ENCODE assay signal across 1 cellular context in genomic region chr9:131125288-131126058, GRCh38.
TF ChIP-seq lines count a peak whose summit lies in the region.

TSS of gene NUP214 (plus strand) at chr9:131125586. CDS start at chr9:131125705, 119 bp downstream.

TF ChIP-seq in HepG2, 621 proteins besides CTCF, POLR2A, EP300 and RAD21 (continued from another document and continues in another):
- TF ChIP-seq ZNF609 (CRISPR knock-in tag; IDR thresholded peaks at IDR 0.05; ENCODE audit: borderline replicate concordance) = no peak
- peak; percentile 79; the same call in 1 of the 2 replicates for TF ChIP-seq HNRNPL (IDR thresholded peaks at IDR 0.05; ENCODE audit: low read depth, low read length)
- no peak for TF ChIP-seq RBM22 (optimal IDR thresholded peaks at IDR 0.05; ENCODE audit: low read length)
- TF ChIP-seq CC2D1A (CRISPR knock-in tag; IDR thresholded peaks at IDR 0.05) = no peak
- TF ChIP-seq LRRFIP1 (CRISPR knock-in tag; conservative IDR thresholded peaks at IDR 0.05) = no peak
- TF ChIP-seq TMF1 (CRISPR knock-in tag; IDR thresholded peaks at IDR 0.05; ENCODE audit: low read depth) = no peak
- no peak for TF ChIP-seq ZBTB1 (CRISPR knock-in tag; IDR thresholded peaks at IDR 0.05; ENCODE audit: borderline replicate concordance)
- no peak for TF ChIP-seq MEIS1 (CRISPR knock-in tag; IDR thresholded peaks at IDR 0.05; ENCODE audit: borderline replicate concordance)
- no peak for TF ChIP-seq MYPOP (CRISPR knock-in tag; IDR thresholded peaks at IDR 0.05)
- no peak for TF ChIP-seq ZNF20 (CRISPR knock-in tag; IDR thresholded peaks at IDR 0.05)
- no peak for TF ChIP-seq ZNF496 (CRISPR knock-in tag; IDR thresholded peaks at IDR 0.05; ENCODE audit: insufficient replicate concordance)
- no peak for TF ChIP-seq HMG20A (CRISPR knock-in tag; IDR thresholded peaks at IDR 0.05; ENCODE audit: borderline replicate concordance)
- TF ChIP-seq TFDP2 (CRISPR knock-in tag; IDR thresholded peaks at IDR 0.05) = peak; percentile 96
- no peak; the same call in 1 of the 2 replicates for TF ChIP-seq ZBTB43 (CRISPR knock-in tag; conservative IDR thresholded peaks at IDR 0.05)
- TF ChIP-seq ZFP36L1 (CRISPR knock-in tag; IDR thresholded peaks at IDR 0.05) = no peak; the same call in 1 of the 2 replicates
- TF ChIP-seq FOSL2 (CRISPR knock-in tag; IDR thresholded peaks at IDR 0.05) = peak; percentile 68
- peak; percentile 85 for TF ChIP-seq ZNF317 (CRISPR knock-in tag; IDR thresholded peaks at IDR 0.05)
- TF ChIP-seq ZNF430 (CRISPR knock-in tag; IDR thresholded peaks at IDR 0.05) = peak; percentile 72; the same call in 1 of the 2 replicates
- TF ChIP-seq SAP130 (CRISPR knock-in tag; IDR thresholded peaks at IDR 0.05; ENCODE audit: low read depth) = peak; percentile 98
- TF ChIP-seq NPAS2 (CRISPR knock-in tag; IDR thresholded peaks at IDR 0.05; ENCODE audit: borderline replicate concordance) = no peak
- TF ChIP-seq MTF1 (CRISPR knock-in tag; IDR thresholded peaks at IDR 0.05) = no peak
- peak; percentile 97 for TF ChIP-seq THAP11 (CRISPR knock-in tag; IDR thresholded peaks at IDR 0.05)
- TF ChIP-seq ZNF605 (CRISPR knock-in tag; IDR thresholded peaks at IDR 0.05) = peak; percentile 36; the same call in 1 of the 2 replicates
- no peak for TF ChIP-seq PBX2 (CRISPR knock-in tag; IDR thresholded peaks at IDR 0.05)
- peak; percentile 92; the same call in 1 of the 2 replicates for TF ChIP-seq ELF4 (CRISPR knock-in tag; IDR thresholded peaks at IDR 0.05; ENCODE audit: borderline replicate concordance)
- TF ChIP-seq BCLAF1 (IDR thresholded peaks at IDR 0.05) = no peak
- TF ChIP-seq ZBTB34 (CRISPR knock-in tag; IDR thresholded peaks at IDR 0.05) = no peak; the same call in 1 of the 2 replicates
- no peak for TF ChIP-seq SYNCRIP (IDR thresholded peaks at IDR 0.05; ENCODE audit: insufficient read depth, low read depth, low read length)
- peak; percentile 60; the same call in 1 of the 2 replicates for TF ChIP-seq ZBTB2 (CRISPR knock-in tag; IDR thresholded peaks at IDR 0.05; ENCODE audit: low read depth)
- TF ChIP-seq ZNF792 (CRISPR knock-in tag; IDR thresholded peaks at IDR 0.05) = peak; percentile 87; the same call in 1 of the 2 replicates
- TF ChIP-seq ZNF3 (CRISPR knock-in tag; IDR thresholded peaks at IDR 0.05) = no peak
- peak; percentile 88 for TF ChIP-seq ZNF747 (CRISPR knock-in tag; IDR thresholded peaks at IDR 0.05; ENCODE audit: borderline replicate concordance)
- TF ChIP-seq ZBTB39 (CRISPR knock-in tag; IDR thresholded peaks at IDR 0.05) = no peak; the same call in 1 of the 2 replicates
- TF ChIP-seq NR2C2 (CRISPR knock-in tag; IDR thresholded peaks at IDR 0.05; ENCODE audit: borderline replicate concordance) = peak; percentile 97
- TF ChIP-seq GMEB1 (CRISPR knock-in tag; IDR thresholded peaks at IDR 0.05; ENCODE audit: borderline replicate concordance) = peak; percentile 93
